27 cellular contexts compared by ENCODE assay signal in the genomic region with DNA sequence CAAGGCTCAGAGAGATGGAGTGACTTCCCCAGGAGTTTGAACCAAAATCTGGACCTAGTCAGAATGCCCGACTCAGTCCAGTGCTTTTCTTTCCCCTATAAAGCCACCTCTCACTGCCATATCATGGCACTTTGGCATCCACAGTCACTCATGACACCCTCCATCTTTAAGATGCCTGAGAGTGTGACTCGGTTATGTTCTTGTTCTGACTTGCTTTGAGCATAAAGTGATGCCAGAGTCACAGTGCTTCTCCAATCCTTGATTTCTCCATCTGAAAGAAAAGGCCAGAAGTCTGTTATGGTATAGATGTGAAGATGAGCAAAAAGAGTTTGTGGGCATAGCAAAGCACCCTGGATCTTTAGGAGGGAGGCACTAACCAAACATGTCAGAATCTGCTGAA.
A peak's percentile ranks its signal among the peaks of the same experiment; 100 is the strongest.
DNase-seq lines count a peak whose midpoint lies in the region; FAIRE-seq and TF ChIP-seq lines count a peak whose summit lies in the region.
"Had no signal": no experiment of that assay in that cellular context is flagged by ENCODE, and none has a peak within 500 bp of the region (broad histone marks: within the 10 kb centered on the region; RNA-seq: fewer than 3 reads in every experiment).

No MANE protein-coding gene starts in this region.

- H3K4me3 ChIP-seq in bronchial epithelial cell (ENCODE audit: low read depth, low read length) = no peak overlapping the region
- no peak overlapping the region for H3K4me3 ChIP-seq in epithelial cell of esophagus (ENCODE audit: low read length)
- H3K4me3 ChIP-seq: BLaER1, GM12878 had no signal

- no peaks in the 10 kb centered on the region for H3K36me3 Mint-ChIP-seq in glutamatergic neuron (ENCODE audit: unreplicated experiment)
- H3K36me3 Mint-ChIP-seq: CD14-positive monocyte; CD4-positive, alpha-beta memory T cell; CD4-positive, CD25-positive, alpha-beta regulatory T cell; CD8-positive, alpha-beta memory T cell had no signal

- no peaks in the 10 kb centered on the region for H3K27me3 ChIP-seq in bronchial epithelial cell (ENCODE audit: control insufficient read depth, insufficient read depth, low read length)
- H3K27me3 ChIP-seq: BE2C, BLaER1 had no signal

- no peak overlapping the region for H3K4me3 Mint-ChIP-seq in glutamatergic neuron (ENCODE audit: unreplicated experiment)
- H3K4me3 Mint-ChIP-seq: CD14-positive monocyte; CD4-positive, alpha-beta memory T cell; CD4-positive, CD25-positive, alpha-beta regulatory T cell; CD8-positive, alpha-beta memory T cell had no signal

- H3K36me3 ChIP-seq in bronchial epithelial cell (ENCODE audit: control insufficient read depth, insufficient read depth, low read length) = no peaks in the 10 kb centered on the region
- H3K36me3 ChIP-seq: BE2C, BLaER1 had no signal

- CTCF ChIA-PET in HEK293T (lab: Yijun Ruan, JAX) = no interaction called here

- peak overlapping the region; percentile 74 for H3K27ac Mint-ChIP-seq in glutamatergic neuron (ENCODE audit: unreplicated experiment)
- H3K27ac Mint-ChIP-seq: CD14-positive monocyte; CD4-positive, CD25-positive, alpha-beta regulatory T cell; CD8-positive, alpha-beta memory T cell had no signal

- H3K27me3 Mint-ChIP-seq in glutamatergic neuron (ENCODE audit: unreplicated experiment) = no peaks in the 10 kb centered on the region
- H3K27me3 Mint-ChIP-seq: CD4-positive, alpha-beta memory T cell had no signal

- POLR2A ChIA-PET in HEK293T (lab: Yijun Ruan, JAX) = no interaction called here

- H3K9me3 Mint-ChIP-seq in glutamatergic neuron (ENCODE audit: unreplicated experiment) = no peaks in the 10 kb centered on the region
- H3K9me3 Mint-ChIP-seq: CD14-positive monocyte; CD4-positive, CD25-positive, alpha-beta regulatory T cell had no signal

- DNase-seq in bronchial epithelial cell (ENCODE audit: low read depth) = peak; percentile 51
- DNase-seq in epithelial cell of esophagus (ENCODE audit: low read depth) = peak; percentile 58
- no peak for DNase-seq in glutamatergic neuron
- DNase-seq in cerebellar nuclear complex (lab: John Stamatoyannopoulos, UW) = no peak
- no peak for DNase-seq in HEK293T (ENCODE audit: extremely low spot score)
- DNase-seq: 8988T; ACHN; C1 segment of cervical spinal cord; CD4-positive, alpha-beta memory T cell; CD4-positive, CD25-positive, alpha-beta regulatory T cell; CD8-positive, alpha-beta memory T cell; COR-L47; DMS 273 treated with DMSO at 0.1 percent for 48 hours; DMS153; DMS53; DMS79; DND-41; EL; GDM1 had no signal

- peaks cover 24% of the 10 kb centered on the region for H3K4me1 Mint-ChIP-seq in glutamatergic neuron (ENCODE audit: low read depth, unreplicated experiment)
- H3K4me1 Mint-ChIP-seq: CD14-positive monocyte; CD4-positive, alpha-beta memory T cell; CD4-positive, CD25-positive, alpha-beta regulatory T cell; CD8-positive, alpha-beta memory T cell had no signal

- peak; percentile 23 for FAIRE-seq in bronchial epithelial cell (lab: Jason Lieb, UNC)
- FAIRE-seq: A204.1, GM12878, GM12892, GM18507, GM19239 had no signal

- TF ChIP-seq CTCF in bronchial epithelial cell (IDR thresholded peaks at IDR 0.05; ENCODE audit: insufficient read depth, low read length, severe bottlenecking) = no peak
- TF ChIP-seq CTCF in epithelial cell of esophagus (IDR thresholded peaks at IDR 0.05; ENCODE audit: insufficient read depth, low read depth, low read length, missing control alignments) = no peak
- TF ChIP-seq CTCF in glutamatergic neuron (IDR thresholded peaks at IDR 0.05; ENCODE audit: partially characterized antibody, unreplicated experiment) = no peak

TF ChIP-seq in HEK293T, 16 proteins besides CTCF, POLR2A, EP300 and RAD21:
- TF ChIP-seq LEF1 (IDR thresholded peaks at IDR 0.05; ENCODE audit: borderline replicate concordance) (no peak), SP1 (IDR thresholded peaks at IDR 0.05) (no peak), ARNT (IDR thresholded peaks at IDR 0.05) (no peak), FOXK2 (IDR thresholded peaks at IDR 0.05) (no peak), FOXM1 (IDR thresholded peaks at IDR 0.05; ENCODE audit: borderline replicate concordance) (no peak), ELF4 (IDR thresholded peaks at IDR 0.05) (no peak), HDGF (IDR thresholded peaks at IDR 0.05; ENCODE audit: borderline replicate concordance) (no peak), NFRKB (IDR thresholded peaks at IDR 0.05) (no peak), CTBP1 (IDR thresholded peaks at IDR 0.05; ENCODE audit: borderline replicate concordance) (no peak), ZNF384 (IDR thresholded peaks at IDR 0.05) (no peak), BHLHE40 (IDR thresholded peaks at IDR 0.05; ENCODE audit: borderline replicate concordance) (no peak), L3MBTL2 (conservative IDR thresholded peaks at IDR 0.05) (no peak), FOXA1 (IDR thresholded peaks at IDR 0.05) (no peak), SUZ12 (IDR thresholded peaks at IDR 0.05) (no peak), TARDBP (IDR thresholded peaks at IDR 0.05) (no peak)
- TF ChIP-seq, protein P1, sequence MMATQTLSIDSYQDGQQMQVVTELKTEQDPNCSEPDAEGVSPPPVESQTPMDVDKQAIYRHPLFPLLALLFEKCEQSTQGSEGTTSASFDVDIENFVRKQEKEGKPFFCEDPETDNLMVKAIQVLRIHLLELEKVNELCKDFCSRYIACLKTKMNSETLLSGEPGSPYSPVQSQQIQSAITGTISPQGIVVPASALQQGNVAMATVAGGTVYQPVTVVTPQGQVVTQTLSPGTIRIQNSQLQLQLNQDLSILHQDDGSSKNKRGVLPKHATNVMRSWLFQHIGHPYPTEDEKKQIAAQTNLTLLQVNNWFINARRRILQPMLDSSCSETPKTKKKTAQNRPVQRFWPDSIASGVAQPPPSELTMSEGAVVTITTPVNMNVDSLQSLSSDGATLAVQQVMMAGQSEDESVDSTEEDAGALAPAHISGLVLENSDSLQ (IDR thresholded peaks at IDR 0.05) = no peak

Comparison
In these comparisons a context has a peak if more than half of its experiments do, and no peak if none do; other contexts are left out.
1. DNase-seq: peak in bronchial epithelial cell (single experiment) and epithelial cell of esophagus (single experiment); none in glutamatergic neuron (single experiment), cerebellar nuclear complex (0 of 2) and HEK293T (single experiment).